In genomic region chr15:48631191-48631770, GRCh38 we compare ENCODE assay signal across 1 cellular context.
TF ChIP-seq lines count a peak whose summit lies in the region.

No MANE protein-coding gene starts in this region.

TF ChIP-seq in WTC11, 78 proteins besides CTCF, POLR2A, EP300 and RAD21 (continued from another document):
- TF ChIP-seq PREB (CRISPR knock-in tag; IDR thresholded peaks at IDR 0.05; ENCODE audit: borderline replicate concordance) (no peak), ELF4 (CRISPR knock-in tag; IDR thresholded peaks at IDR 0.05; ENCODE audit: low read depth) (no peak)
TF ChIP-seq in WTC11: peak in this region for 0.
